Comparison of ENCODE assay signal across 20 cellular contexts in genomic region chr2:154489271-154489858, GRCh38.
"Had no signal": no experiment of that assay in that cellular context is flagged by ENCODE, and none has a peak within 500 bp of the region (broad histone marks: within the 10 kb centered on the region; RNA-seq: fewer than 3 reads in every experiment).

No MANE protein-coding gene starts in this region.

- H3K27me3 Mint-ChIP-seq: effector memory CD8-positive, alpha-beta T cell; type B pancreatic cell had no signal

- H3K9me3 ChIP-seq: ovary, suprapubic skin, thyroid gland had no signal

- H3K27ac Mint-ChIP-seq: effector memory CD8-positive, alpha-beta T cell; natural killer cell; neural progenitor cell; stimulated activated effector memory CD8-positive, alpha-beta T cell treated with anti-CD3 and anti-CD28 coated beads, Interleukin-12 subunit alpha, Interleukin-12 subunit beta, amount 100 ng/mL, for 72 hours; type B pancreatic cell had no signal

- H3K4me1 ChIP-seq: foreskin keratinocyte, neural progenitor cell, suprapubic skin, thyroid gland had no signal

- H3K36me3 Mint-ChIP-seq: natural killer cell; neural progenitor cell; stimulated activated effector memory CD8-positive, alpha-beta T cell treated with anti-CD3 and anti-CD28 coated beads, Interleukin-12 subunit alpha, Interleukin-12 subunit beta, amount 100 ng/mL, for 72 hours; type B pancreatic cell had no signal

- H3K4me3 ChIP-seq: hepatocyte, neural progenitor cell, ovary, suprapubic skin, thyroid gland had no signal

- H3K4me2 ChIP-seq: hepatocyte, neural progenitor cell had no signal

- DNase-seq: effector memory CD8-positive, alpha-beta T cell; erythroblast; foreskin keratinocyte; kidney; mammary epithelial cell; natural killer cell; nucleus accumbens; ovary; right cardiac atrium; stimulated activated CD4-positive, alpha-beta T cell treated with anti-CD3 and anti-CD28 coated beads, Interleukin-4, amount 100 ng/mL, for 1 hour; stimulated activated CD8-positive, alpha-beta memory T cell treated with anti-CD3 and anti-CD28 coated beads, Interleukin-4, amount 100 ng/mL, for 48 hours; stimulated activated naive CD8-positive, alpha-beta T cell treated with anti-CD3 and anti-CD28 coated beads, Interleukin-15, Interleukin-2, amounts not matched to agents 100 U/mL and 50 U/mL, for 24 hours; thyroid gland had no signal

- H3K27ac ChIP-seq: foreskin keratinocyte, hepatocyte, neural progenitor cell, ovary, suprapubic skin, thyroid gland had no signal

- H3K36me3 ChIP-seq: neural progenitor cell, ovary, suprapubic skin, thyroid gland had no signal

- H3K9me3 Mint-ChIP-seq: neural progenitor cell, type B pancreatic cell had no signal

- FAIRE-seq: urothelium cell line had no signal

- H3K4me1 Mint-ChIP-seq: natural killer cell; neural progenitor cell; stimulated activated effector memory CD8-positive, alpha-beta T cell treated with anti-CD3 and anti-CD28 coated beads, Interleukin-12 subunit alpha, Interleukin-12 subunit beta, amount 100 ng/mL, for 72 hours had no signal

- H3K4me3 Mint-ChIP-seq: effector memory CD8-positive, alpha-beta T cell; natural killer cell; neural progenitor cell; stimulated activated effector memory CD8-positive, alpha-beta T cell treated with anti-CD3 and anti-CD28 coated beads, Interleukin-12 subunit alpha, Interleukin-12 subunit beta, amount 100 ng/mL, for 72 hours; type B pancreatic cell had no signal

- H3K27me3 ChIP-seq: foreskin keratinocyte, hepatocyte, neural progenitor cell, ovary, suprapubic skin, thyroid gland had no signal

- ATAC-seq: effector memory CD8-positive, alpha-beta T cell; foreskin keratinocyte; left lobe of liver; natural killer cell; right cardiac atrium; stimulated activated effector memory CD8-positive, alpha-beta T cell treated with anti-CD3 and anti-CD28 coated beads, Interleukin-12 subunit alpha, Interleukin-12 subunit beta, amount 100 ng/mL, for 72 hours; stimulated activated naive CD8-positive, alpha-beta T cell treated with anti-CD3 and anti-CD28 coated beads, Interleukin-15, Interleukin-2, amounts not matched to agents 100 U/mL and 50 U/mL, for 24 hours had no signal
